In genomic region chr13:21336609-21337008, GRCh38 we compare ENCODE assay signal across 1 cellular context.
TF ChIP-seq lines count a peak whose summit lies in the region.

No MANE protein-coding gene starts in this region.

TF ChIP-seq in GM23338, 12 proteins besides CTCF, POLR2A, EP300 and RAD21 (continued from another document):
- TF ChIP-seq ZNF462 (CRISPR knock-in tag; IDR thresholded peaks at IDR 0.05) (no peak), ETS1 (IDR thresholded peaks at IDR 0.05) (no peak)
